Comparison of ENCODE assay signal across 8 cellular contexts in genomic region chr19:3324405-3324856, GRCh38. TPM values are rescaled to one million over a fixed set of nuclear protein-coding genes. Genes with fewer than 3 reads are reported as not detected.
A peak's percentile ranks its signal among the peaks of the same experiment; 100 is the strongest.
DNase-seq lines count a peak whose midpoint lies in the region; TF ChIP-seq lines count a peak whose summit lies in the region.

No MANE protein-coding gene starts in this region.

- peaks cover 0 to 2% (median under 1%) of the 10 kb centered on the region in 4 donors for H3K4me1 Mint-ChIP-seq in CD4-positive, alpha-beta memory T cell
- H3K4me1 Mint-ChIP-seq in type B pancreatic cell (ENCODE audit: unreplicated experiment) = no peaks in the 10 kb centered on the region

- H3K27me3 Mint-ChIP-seq in CD4-positive, alpha-beta memory T cell = peaks cover 9 to 19% of the 10 kb centered on the region in 2 donors
- H3K27me3 Mint-ChIP-seq in type B pancreatic cell = peaks cover 36% of the 10 kb centered on the region

- H3K9me3 ChIP-seq in CD4-positive, alpha-beta memory T cell (ENCODE audit: control insufficient read depth in 1 of 2, low read length in 2 of 2) = no peaks in the 10 kb centered on the region
- H3K9me3 ChIP-seq in effector memory CD4-positive, alpha-beta T cell (ENCODE audit: control insufficient read depth, low read length) = no peaks in the 10 kb centered on the region
- no peaks in the 10 kb centered on the region for H3K9me3 ChIP-seq in neutrophil

- H3K9me3 Mint-ChIP-seq in CD4-positive, alpha-beta memory T cell = no peaks in the 10 kb centered on the region
- no peaks in the 10 kb centered on the region for H3K9me3 Mint-ChIP-seq in type B pancreatic cell

- CTCF ChIA-PET in CD4-positive, alpha-beta memory T cell (lab: Charles Lee; ENCODE audit: partially characterized antibody) = interaction anchor here (0.6 to 7.1 kb wide), 7 partner anchors 96 to 148 kb away, joined by 3 to 150 read pairs (median 4); no protein-coding TSS in a partner anchor

- H3K4me3 Mint-ChIP-seq in CD4-positive, alpha-beta memory T cell = no peak overlapping the region
- H3K4me3 Mint-ChIP-seq in type B pancreatic cell = no peak overlapping the region

- DNase-seq in CD4-positive, alpha-beta memory T cell = peak; percentile 50 to 66 (median 60)
- DNase-seq in Kasumi-1 (lab: John Stamatoyannopoulos, UW) (peak; percentile 22 to 43), type B pancreatic cell (ENCODE audit: extremely low spot score, unreplicated experiment) (no peak), OCI-M2 (lab: John Stamatoyannopoulos, UW; ENCODE audit: unreplicated experiment) (no peak), retina (no peak)
- peak; percentile 92 for DNase-seq in activated CD4-positive, alpha-beta T cell treated with anti-CD3 and anti-CD28 coated beads, Interleukin-2, amount 50 U/mL, for 48 hours
- peak; percentile 45 to 64 (median 58) for DNase-seq in effector memory CD4-positive, alpha-beta T cell

- H3K4me3 ChIP-seq in CD4-positive, alpha-beta memory T cell (ENCODE audit: low read length in 2 of 2) = no peak overlapping the region
- no peak overlapping the region for H3K4me3 ChIP-seq in effector memory CD4-positive, alpha-beta T cell (ENCODE audit: insufficient read depth, low read depth, low read length, poor library complexity, severe bottlenecking)
- H3K4me3 ChIP-seq in neutrophil (ENCODE audit: low read depth in 1 of 2, low read length in 1 of 2) = no peak overlapping the region

- no peaks in the 10 kb centered on the region for H3K27me3 ChIP-seq in CD4-positive, alpha-beta memory T cell (ENCODE audit: insufficient read depth, low read length)
- peaks cover 4% of the 10 kb centered on the region for H3K27me3 ChIP-seq in effector memory CD4-positive, alpha-beta T cell (replicated peaks; ENCODE audit: control insufficient read depth, insufficient read depth, low read length, poor library complexity, severe bottlenecking)
- H3K27me3 ChIP-seq in neutrophil = peaks cover 22% of the 10 kb centered on the region

- no peak overlapping the region for H3K27ac ChIP-seq in CD4-positive, alpha-beta memory T cell (ENCODE audit: low read depth, low read length)
- H3K27ac ChIP-seq in effector memory CD4-positive, alpha-beta T cell (ENCODE audit: insufficient read depth, low read length, poor library complexity, severe bottlenecking) = no peak overlapping the region
- H3K27ac ChIP-seq in neutrophil = no peak overlapping the region

- peak overlapping the region in 1 of 7 donors; percentile 63 for H3K27ac Mint-ChIP-seq in CD4-positive, alpha-beta memory T cell
- no peak overlapping the region for H3K27ac Mint-ChIP-seq in type B pancreatic cell

- no peaks in the 10 kb centered on the region for H3K4me1 ChIP-seq in CD4-positive, alpha-beta memory T cell (ENCODE audit: insufficient read depth, low read length)
- H3K4me1 ChIP-seq in effector memory CD4-positive, alpha-beta T cell (ENCODE audit: control insufficient read depth, insufficient read depth, low read length, poor library complexity, severe bottlenecking) = no peaks in the 10 kb centered on the region
- no peaks in the 10 kb centered on the region for H3K4me1 ChIP-seq in neutrophil (ENCODE audit: control insufficient read depth in 1 of 2, insufficient read depth in 1 of 2, low read depth in 1 of 2, low read length in 1 of 2)

- no peaks in the 10 kb centered on the region for H3K36me3 Mint-ChIP-seq in CD4-positive, alpha-beta memory T cell
- H3K36me3 Mint-ChIP-seq in type B pancreatic cell = no peaks in the 10 kb centered on the region

- intact Hi-C loops in CD4-positive, alpha-beta memory T cell (cut with micrococcal nuclease) = no loop called here

- TF ChIP-seq CTCF in neutrophil (IDR thresholded peaks at IDR 0.05) = peak; percentile 79
- peak; percentile 78 for TF ChIP-seq CTCF in type B pancreatic cell (conservative IDR thresholded peaks at IDR 0.05)

- POLR2A ChIA-PET in CD4-positive, alpha-beta memory T cell (lab: Charles Lee; ENCODE audit: partially characterized antibody) = no interaction called here

- no peaks in the 10 kb centered on the region for H3K36me3 ChIP-seq in CD4-positive, alpha-beta memory T cell (ENCODE audit: insufficient read depth, low read length)
- H3K36me3 ChIP-seq in effector memory CD4-positive, alpha-beta T cell (ENCODE audit: control insufficient read depth, insufficient read depth, low read length) = no peaks in the 10 kb centered on the region
- H3K36me3 ChIP-seq in neutrophil = no peaks in the 10 kb centered on the region

RNA-seq across cellular contexts. Expression of gene NFIC, which starts 42.0 kb away (rescaled TPM):
- total RNA-seq in CD4-positive, alpha-beta memory T cell = 10 to 100 TPM; 30.3 to 30.9 TPM
- 10 to 100 TPM in 1 of 2 donors, 1 to 10 TPM in 1; 1.9 to 18.9 TPM for polyA plus RNA-seq in CD4-positive, alpha-beta memory T cell
- total RNA-seq in type B pancreatic cell (ENCODE audit: low replicate concordance) = 12.5 and 17.8 TPM in 2 replicates

Comparison
In these comparisons a context has a peak if more than half of its experiments do, and no peak if none do; other contexts are left out.
1. DNase-seq: peak in CD4-positive, alpha-beta memory T cell (5 of 5), Kasumi-1 (2 of 2), activated CD4-positive, alpha-beta T cell treated with anti-CD3 and anti-CD28 coated beads, Interleukin-2, amount 50 U/mL, for 48 hours (2 of 2) and effector memory CD4-positive, alpha-beta T cell (3 of 3); none in type B pancreatic cell (single experiment), OCI-M2 (single experiment) and retina (single experiment).